14 cellular contexts compared by ENCODE assay signal in genomic region chr12:75483411-75483810, GRCh38. TPM values are rescaled to one million over a fixed set of nuclear protein-coding genes. Genes with fewer than 3 reads are reported as not detected.
A peak's percentile ranks its signal among the peaks of the same experiment; 100 is the strongest.
DNase-seq lines count a peak whose midpoint lies in the region; ATAC-seq and TF ChIP-seq lines count a peak whose summit lies in the region.
"Had no signal": no experiment of that assay in that cellular context is flagged by ENCODE, and none has a peak within 500 bp of the region (broad histone marks: within the 10 kb centered on the region; RNA-seq: fewer than 3 reads in every experiment).

No MANE protein-coding gene starts in this region.

- no peak overlapping the region for H3K4me3 ChIP-seq in gastroesophageal sphincter
- peak overlapping the region; percentile 57 to 70 for H3K4me3 ChIP-seq in tibial artery
- no peak overlapping the region for H3K4me3 ChIP-seq in right lobe of liver

- CTCF ChIA-PET in activated CD8-positive, alpha-beta memory T cell treated with anti-CD3 and anti-CD28 coated beads, Interleukin-2, amount 10 ng/mL, durations not matched to agents 7 days and 5 days (lab: Charles Lee): interaction anchor here (0.9 to 8.5 kb wide), 16 partner anchors 16 to 554 kb away, joined by 3 to 57 read pairs (median 6); partner anchors contain the start of genes GLIPR1L1, GLIPR1L2 and KRR1
- CTCF ChIA-PET in T-cell (lab: Charles Lee): interaction anchor here (0.7 to 7.4 kb wide), 23 partner anchors 9 to 596 kb away, joined by 3 to 63 read pairs (median 6); partner anchors contain the start of genes GLIPR1L2 (in 2 of the 2), KRR1 (in 2 of the 2) and CAPS2 (in 1 of the 2)

- H3K27ac ChIP-seq in gastroesophageal sphincter: peak overlapping the region; percentile 9 to 84 (median 46)
- H3K27ac ChIP-seq in tibial artery: peak overlapping the region; percentile 85 to 88
- no peak overlapping the region for H3K27ac ChIP-seq in right lobe of liver
- H3K27ac ChIP-seq: C4-2B, RWPE1 had no signal

- TF ChIP-seq POLR2A in gastroesophageal sphincter (IDR thresholded peaks at IDR 0.05): no peak
- no peak for TF ChIP-seq POLR2A in right lobe of liver (IDR thresholded peaks at IDR 0.05)

- ATAC-seq in activated CD8-positive, alpha-beta memory T cell treated with anti-CD3 and anti-CD28 coated beads, Interleukin-2, amount 10 ng/mL, durations not matched to agents 7 days and 5 days: no peak
- ATAC-seq in T-cell (replicated peaks in 1 of 4): no peak
- ATAC-seq in gastroesophageal sphincter: peak; percentile 5
- no peak for ATAC-seq in GM19023 (IDR thresholded peaks at IDR 0.05; ENCODE audit: unreplicated experiment)
- ATAC-seq in right lobe of liver: no peak

- H3K4me1 Mint-ChIP-seq in activated CD8-positive, alpha-beta memory T cell treated with anti-CD3 and anti-CD28 coated beads, Interleukin-2, amount 10 ng/mL, durations not matched to agents 7 days and 5 days: peaks cover 70% of the 10 kb centered on the region
- H3K4me1 Mint-ChIP-seq in T-cell: peaks cover 63 to 87% (median 87%) of the 10 kb centered on the region in 3 donors

- H3K4me1 ChIP-seq in gastroesophageal sphincter: peaks cover 0 to 38% (median 3%) of the 10 kb centered on the region in 3 donors
- H3K4me1 ChIP-seq in tibial artery: peaks cover 0 to 72% (median 27%) of the 10 kb centered on the region in 4 donors
- no peaks in the 10 kb centered on the region for H3K4me1 ChIP-seq in right lobe of liver

- no peaks in the 10 kb centered on the region for H3K9me3 Mint-ChIP-seq in activated CD8-positive, alpha-beta memory T cell treated with anti-CD3 and anti-CD28 coated beads, Interleukin-2, amount 10 ng/mL, durations not matched to agents 7 days and 5 days (ENCODE audit: low read depth)
- H3K9me3 Mint-ChIP-seq in T-cell: no peaks in the 10 kb centered on the region
- H3K9me3 Mint-ChIP-seq: brain had no signal

- intact Hi-C loops in tibial artery (cut with DNase I; ENCODE audit: low total_unique reads) (loop anchor here (10.0 kb wide), 1 partner anchor 89 kb away; the partner anchor contains the start of gene GLIPR1L2), right lobe of liver (cut with DNase I) (no loop called here)

- 15 to 45% methylated on average over 2 of the region's 2 CpGs for WGBS in gastroesophageal sphincter (ENCODE audit: low coverage in 1 of 2), 2 donors
- 54% methylated on average over 2 of the region's 2 CpGs for WGBS in right lobe of liver (ENCODE audit: insufficient coverage, low coverage, low lambda C conversion rate, missing lambda C conversion rate)

- no peak for TF ChIP-seq CTCF in gastroesophageal sphincter (IDR thresholded peaks at IDR 0.05)
- TF ChIP-seq CTCF in tibial artery (IDR thresholded peaks at IDR 0.05): no peak
- TF ChIP-seq CTCF in right lobe of liver (IDR thresholded peaks at IDR 0.05): no peak

- peaks cover 40% of the 10 kb centered on the region for H3K36me3 Mint-ChIP-seq in activated CD8-positive, alpha-beta memory T cell treated with anti-CD3 and anti-CD28 coated beads, Interleukin-2, amount 10 ng/mL, durations not matched to agents 7 days and 5 days
- peaks cover 30% of the 10 kb centered on the region for H3K36me3 Mint-ChIP-seq in T-cell
- H3K36me3 Mint-ChIP-seq: brain had no signal

- DNase-seq in activated CD8-positive, alpha-beta memory T cell treated with anti-CD3 and anti-CD28 coated beads, Interleukin-2, amount 10 ng/mL, durations not matched to agents 7 days and 5 days: no peak
- no peak for DNase-seq in activated CD8-positive, alpha-beta memory T cell treated with anti-CD3 and anti-CD28 coated beads for 24 hours
- DNase-seq in T-cell: no peak
- DNase-seq in tibial artery: peak in 1 of 2 donors; percentile 34
- no peak for DNase-seq in right lobe of liver
- no peak for DNase-seq in NCI-H2029 treated with DMSO at 0.1 percent for 48 hours (lab: John Stamatoyannopoulos, UW)
- DNase-seq: activated CD4-positive, alpha-beta T cell treated with anti-CD3 and anti-CD28 coated beads for 1 hour; NCI-H1436; stimulated activated CD4-positive, alpha-beta T cell treated with anti-CD3 and anti-CD28 coated beads, Interleukin-4, amount 100 ng/mL, for 1 hour had no signal

- H3K9me3 ChIP-seq in gastroesophageal sphincter (no peaks in the 10 kb centered on the region), tibial artery (no peaks in the 10 kb centered on the region), right lobe of liver (no peaks in the 10 kb centered on the region)

- H3K27me3 ChIP-seq in gastroesophageal sphincter: no peaks in the 10 kb centered on the region
- no peaks in the 10 kb centered on the region for H3K27me3 ChIP-seq in tibial artery
- no peaks in the 10 kb centered on the region for H3K27me3 ChIP-seq in right lobe of liver

- no peaks in the 10 kb centered on the region for H3K27me3 Mint-ChIP-seq in activated CD8-positive, alpha-beta memory T cell treated with anti-CD3 and anti-CD28 coated beads, Interleukin-2, amount 10 ng/mL, durations not matched to agents 7 days and 5 days
- H3K27me3 Mint-ChIP-seq in T-cell: no peaks in the 10 kb centered on the region
- H3K27me3 Mint-ChIP-seq: brain had no signal

- peak overlapping the region; percentile 99 for H3K27ac Mint-ChIP-seq in activated CD8-positive, alpha-beta memory T cell treated with anti-CD3 and anti-CD28 coated beads, Interleukin-2, amount 10 ng/mL, durations not matched to agents 7 days and 5 days
- H3K27ac Mint-ChIP-seq in T-cell: peak overlapping the region; percentile 95 to 98
- H3K27ac Mint-ChIP-seq: brain had no signal

- peak overlapping the region; percentile 32 for H3K4me3 Mint-ChIP-seq in activated CD8-positive, alpha-beta memory T cell treated with anti-CD3 and anti-CD28 coated beads, Interleukin-2, amount 10 ng/mL, durations not matched to agents 7 days and 5 days
- peak overlapping the region; percentile 96 to 98 (median 98) for H3K4me3 Mint-ChIP-seq in T-cell
- H3K4me3 Mint-ChIP-seq: brain had no signal

- H3K36me3 ChIP-seq in gastroesophageal sphincter: no peaks in the 10 kb centered on the region
- no peaks in the 10 kb centered on the region for H3K36me3 ChIP-seq in tibial artery
- H3K36me3 ChIP-seq in right lobe of liver: no peaks in the 10 kb centered on the region

- POLR2A ChIA-PET in T-cell (lab: Charles Lee): interaction anchor here (0.5 to 3.4 kb wide), 9 partner anchors 8 to 96 kb away, joined by 3 to 14 read pairs (median 4); partner anchors contain the start of gene KRR1 (in 2 of the 2)

- TF ChIP-seq EP300 in gastroesophageal sphincter (IDR thresholded peaks at IDR 0.05): no peak

RNA-seq across cellular contexts. Expression of gene GLIPR1, which starts 2.9 kb away (rescaled TPM):
- total RNA-seq in activated CD8-positive, alpha-beta memory T cell treated with anti-CD3 and anti-CD28 coated beads, Interleukin-2, amount 10 ng/mL, durations not matched to agents 7 days and 5 days: 10 to 100 TPM; 55.3 to 74.8 TPM
- total RNA-seq in T-cell (100 to 1,000 TPM in 1 of 5 donors, 10 to 100 TPM in 4; 42.9 to 102 (median 53.5) TPM), gastroesophageal sphincter (10 to 100 TPM; 20.3 to 32.6 (median 29.1) TPM), right lobe of liver (10 to 100 TPM in 1 of 6 experiments, 1 to 10 TPM in 5; 3.4 to 16.2 (median 4.0) TPM)

RNA-seq across cellular contexts. Expression of gene KRR1, which starts 28.0 kb away (rescaled TPM):
- 10 to 100 TPM; 68.5 to 97.7 TPM for total RNA-seq in activated CD8-positive, alpha-beta memory T cell treated with anti-CD3 and anti-CD28 coated beads, Interleukin-2, amount 10 ng/mL, durations not matched to agents 7 days and 5 days
- total RNA-seq in T-cell: 100 to 1,000 TPM in 2 of 5 donors, 10 to 100 TPM in 3; 53.7 to 122 (median 66.5) TPM
- 10 to 100 TPM; 33.0 to 46.2 (median 36.6) TPM for total RNA-seq in gastroesophageal sphincter
- 10 to 100 TPM; 14.1 to 25.3 (median 20.3) TPM for total RNA-seq in right lobe of liver

Comparison
In these comparisons a context has a peak if more than half of its experiments do, and no peak if none do; other contexts are left out.
1. H3K27ac ChIP-seq: peak in gastroesophageal sphincter (4 of 4) and tibial artery (2 of 2); none in right lobe of liver (0 of 3).
2. H3K4me3 ChIP-seq: peak in tibial artery (2 of 2); none in gastroesophageal sphincter (0 of 2) and right lobe of liver (0 of 3).